ENCODE assay signal across 1 cellular context in the genomic region with DNA sequence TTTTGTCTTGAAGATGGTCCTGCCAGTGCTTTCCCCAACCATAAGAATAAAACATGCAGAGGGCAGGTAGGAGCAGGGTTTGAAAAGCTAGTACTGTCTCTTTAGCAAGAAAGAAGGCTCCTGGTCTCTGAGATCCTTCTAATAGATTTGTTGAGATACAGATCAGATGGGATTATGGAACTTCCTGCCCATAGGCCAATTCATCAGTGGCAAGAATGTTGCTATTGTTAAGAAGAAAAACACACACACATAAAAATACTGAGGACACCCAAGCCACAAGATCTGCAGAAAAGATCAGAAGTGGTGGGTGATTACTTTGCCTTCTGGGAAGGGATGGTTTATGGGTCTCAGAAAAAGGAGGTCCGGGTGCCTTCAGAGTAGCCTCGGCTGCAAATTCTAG.
TF ChIP-seq lines count a peak whose summit lies in the region.

No MANE protein-coding gene starts in this region.

TF ChIP-seq in IMR-90, 13 proteins besides CTCF, POLR2A, EP300 and RAD21 (continued from another document):
- no peak for TF ChIP-seq FOS (IDR thresholded peaks at IDR 0.05; ENCODE audit: low read depth, low read length)
